21 cellular contexts compared by ENCODE assay signal in genomic region chr7:46478046-46478445, GRCh38.
DNase-seq lines count a peak whose midpoint lies in the region; ATAC-seq and TF ChIP-seq lines count a peak whose summit lies in the region.
"Had no signal": no experiment of that assay in that cellular context is flagged by ENCODE, and none has a peak within 500 bp of the region (broad histone marks: within the 10 kb centered on the region; RNA-seq: fewer than 3 reads in every experiment).

No MANE protein-coding gene starts in this region.

- H2AK9ac ChIP-seq in IMR-90 (replicated peaks; ENCODE audit: low read depth, low read length, poor library complexity) = no peak overlapping the region

- no peak overlapping the region for H2BK15ac ChIP-seq in IMR-90 (ENCODE audit: low read depth, low read length)

- H3K56ac ChIP-seq in IMR-90 (ENCODE audit: extremely low read depth, insufficient read depth, low read length) = no peak overlapping the region

- no peaks in the 10 kb centered on the region for H3K27me3 Mint-ChIP-seq in naive thymus-derived CD8-positive, alpha-beta T cell
- H3K27me3 Mint-ChIP-seq in activated CD8-positive, alpha-beta T cell treated with anti-CD3 and anti-CD28 coated beads for 36 hours = no peaks in the 10 kb centered on the region
- no peaks in the 10 kb centered on the region for H3K27me3 Mint-ChIP-seq in activated naive CD4-positive, alpha-beta T cell treated with anti-CD3 and anti-CD28 coated beads for 36 hours (ENCODE audit: low read depth)
- H3K27me3 Mint-ChIP-seq: activated CD4-positive, alpha-beta T cell treated with anti-CD3 and anti-CD28 coated beads for 36 hours; activated naive CD4-positive, alpha-beta T cell treated with anti-CD3 and anti-CD28 coated beads, Interleukin-2, amount 50 U/mL, for 24 hours; B cell; effector memory CD8-positive, alpha-beta T cell had no signal

- H2BK20ac ChIP-seq in IMR-90 (ENCODE audit: low read depth, low read length) = peak overlapping the region; percentile 1; the same call in 1 of the 2 replicates

- no peak overlapping the region for H4K8ac ChIP-seq in IMR-90 (ENCODE audit: low read depth in 2 of 2, low read length in 2 of 2)

- H4K20me1 ChIP-seq in IMR-90 (ENCODE audit: insufficient read depth, low read length) = no peaks in the 10 kb centered on the region

- H3K9me1 ChIP-seq in IMR-90 (ENCODE audit: insufficient read depth, low read length) = no peaks in the 10 kb centered on the region

- no peak overlapping the region for H3K4me2 ChIP-seq in IMR-90 (ENCODE audit: low read depth, low read length)
- H3K4me2 ChIP-seq: GM23338 had no signal

- no peaks in the 10 kb centered on the region; the same call in 1 of the 2 replicates for H3K27me3 ChIP-seq in IMR-90 (ENCODE audit: control insufficient read depth, insufficient read depth, low read length)
- H3K27me3 ChIP-seq in kidney epithelial cell (ENCODE audit: control insufficient read depth, insufficient read depth, low read length) = no peaks in the 10 kb centered on the region
- H3K27me3 ChIP-seq: suprapubic skin had no signal

- no peak overlapping the region for H3K4me3 Mint-ChIP-seq in naive thymus-derived CD8-positive, alpha-beta T cell
- H3K4me3 Mint-ChIP-seq in activated CD8-positive, alpha-beta T cell treated with anti-CD3 and anti-CD28 coated beads for 36 hours = no peak overlapping the region
- no peak overlapping the region for H3K4me3 Mint-ChIP-seq in activated naive CD4-positive, alpha-beta T cell treated with anti-CD3 and anti-CD28 coated beads for 36 hours
- H3K4me3 Mint-ChIP-seq: activated CD4-positive, alpha-beta T cell treated with anti-CD3 and anti-CD28 coated beads for 36 hours; activated naive CD4-positive, alpha-beta T cell treated with anti-CD3 and anti-CD28 coated beads, Interleukin-2, amount 50 U/mL, for 24 hours; B cell; effector memory CD8-positive, alpha-beta T cell; GM23338; immature natural killer cell; neural crest cell; T-helper 2 cell treated with Interferon-gamma antibody and Interleukin-4, amounts not matched to agents 5 μg/mL and 100 μg/mL, for 36 hours had no signal

- peak; percentile 84 for DNase-seq in Daoy (ENCODE audit: low read depth)
- DNase-seq in IMR-90 = peak; percentile 79
- peak; percentile 48 for DNase-seq in astrocyte of the hippocampus (ENCODE audit: low read depth, low spot score)
- DNase-seq in kidney epithelial cell (ENCODE audit: low read depth) = peak; percentile 72
- DNase-seq in naive thymus-derived CD8-positive, alpha-beta T cell = no peak
- DNase-seq in activated CD8-positive, alpha-beta memory T cell treated with anti-CD3 and anti-CD28 coated beads for 24 hours = no peak
- DNase-seq in activated CD8-positive, alpha-beta T cell treated with anti-CD3 and anti-CD28 coated beads for 36 hours = no peak
- DNase-seq in activated naive CD4-positive, alpha-beta T cell treated with anti-CD3 and anti-CD28 coated beads for 36 hours = no peak
- DNase-seq: activated CD4-positive, alpha-beta T cell treated with anti-CD3 and anti-CD28 coated beads for 36 hours; DMS 273 treated with DMSO at 0.1 percent for 48 hours; effector memory CD8-positive, alpha-beta T cell; immature natural killer cell; NCI-H1105; NK-92 treated with Interleukin-12 subunit alpha and Interleukin-12 subunit beta, amount 100 ng/mL, for 24 hours; Right ventricle myocardium superior had no signal

- no peaks in the 10 kb centered on the region for H3K79me1 ChIP-seq in IMR-90 (ENCODE audit: low read depth in 1 of 2, low read length in 2 of 2)

- no peaks in the 10 kb centered on the region for H3K9me3 ChIP-seq in IMR-90 (ENCODE audit: control insufficient read depth, insufficient read depth, low read length)

- H4K5ac ChIP-seq in IMR-90 (ENCODE audit: low read depth, low read length) = no peak overlapping the region

- H3K4me3 ChIP-seq in IMR-90 (ENCODE audit: insufficient read depth, low read depth, low read length) (no peak overlapping the region), kidney epithelial cell (ENCODE audit: low read depth, low read length) (no peak overlapping the region)
- H3K4me3 ChIP-seq: GM23338, suprapubic skin had no signal

- no peak overlapping the region for H3K27ac ChIP-seq in IMR-90 (ENCODE audit: insufficient read depth, low read length)
- H3K27ac ChIP-seq: suprapubic skin had no signal

- H3K4ac ChIP-seq in IMR-90 (ENCODE audit: low read depth, low read length) = no peak overlapping the region

- in situ Hi-C loops in IMR-90 (cut with MboI; ENCODE audit: low sequenced_read_pairs) = no loop called here

- no peak for TF ChIP-seq POLR2A in IMR-90 (IDR thresholded peaks at IDR 0.05; ENCODE audit: low read depth, low read length)

- H3K14ac ChIP-seq in IMR-90 (replicated peaks; ENCODE audit: low read depth, low read length) = no peak overlapping the region

- H3K4me1 Mint-ChIP-seq in naive thymus-derived CD8-positive, alpha-beta T cell = no peaks in the 10 kb centered on the region
- H3K4me1 Mint-ChIP-seq in activated CD8-positive, alpha-beta T cell treated with anti-CD3 and anti-CD28 coated beads for 36 hours (ENCODE audit: low read depth) = no peaks in the 10 kb centered on the region
- no peaks in the 10 kb centered on the region for H3K4me1 Mint-ChIP-seq in activated naive CD4-positive, alpha-beta T cell treated with anti-CD3 and anti-CD28 coated beads for 36 hours (ENCODE audit: low read depth)
- H3K4me1 Mint-ChIP-seq: activated CD4-positive, alpha-beta T cell treated with anti-CD3 and anti-CD28 coated beads for 36 hours; activated naive CD4-positive, alpha-beta T cell treated with anti-CD3 and anti-CD28 coated beads, Interleukin-2, amount 50 U/mL, for 24 hours; B cell; GM23338; immature natural killer cell; neural crest cell had no signal

- no peak overlapping the region for H3K18ac ChIP-seq in IMR-90 (ENCODE audit: low read depth, low read length)

- H2BK5ac ChIP-seq in IMR-90 (ENCODE audit: low read depth, low read length, poor library complexity, severe bottlenecking) = no peak overlapping the region

- H3K36me3 ChIP-seq in IMR-90 (ENCODE audit: control insufficient read depth, insufficient read depth, low read length) (no peaks in the 10 kb centered on the region), kidney epithelial cell (ENCODE audit: control insufficient read depth, insufficient read depth, low read length) (no peaks in the 10 kb centered on the region)
- H3K36me3 ChIP-seq: suprapubic skin had no signal

- TF ChIP-seq RAD21 in IMR-90 (IDR thresholded peaks at IDR 0.05; ENCODE audit: low read length) = no peak

- intact Hi-C loops in IMR-90 (cut with micrococcal nuclease) = no loop called here
- intact Hi-C loops in activated CD8-positive, alpha-beta T cell treated with anti-CD3 and anti-CD28 coated beads for 36 hours (cut with micrococcal nuclease) = no loop called here
- intact Hi-C loops in activated naive CD4-positive, alpha-beta T cell treated with anti-CD3 and anti-CD28 coated beads for 36 hours (cut with micrococcal nuclease) = no loop called here

- H4K91ac ChIP-seq in IMR-90 (ENCODE audit: insufficient read depth, low read depth, low read length) = no peak overlapping the region

- 0 out of 2 replicates have a peak, but pooled peaks have one; percentile 1 for TF ChIP-seq CTCF in IMR-90 (conservative IDR thresholded peaks at IDR 0.05; ENCODE audit: low read depth, low read length)
- no peak for TF ChIP-seq CTCF in kidney epithelial cell (IDR thresholded peaks at IDR 0.05; ENCODE audit: insufficient read depth, low read length, poor library complexity, severe bottlenecking)
- TF ChIP-seq CTCF in activated CD8-positive, alpha-beta T cell treated with anti-CD3 and anti-CD28 coated beads for 36 hours (IDR thresholded peaks at IDR 0.05) = no peak

- H3K9me3 Mint-ChIP-seq in naive thymus-derived CD8-positive, alpha-beta T cell = peaks cover 1 to 34% (median 16%) of the 10 kb centered on the region in 9 donors
- peaks cover 9% of the 10 kb centered on the region for H3K9me3 Mint-ChIP-seq in activated CD8-positive, alpha-beta T cell treated with anti-CD3 and anti-CD28 coated beads for 36 hours
- H3K9me3 Mint-ChIP-seq in activated naive CD4-positive, alpha-beta T cell treated with anti-CD3 and anti-CD28 coated beads for 36 hours = peaks cover 4% of the 10 kb centered on the region

- no CpG with 5 or more reads among the region's 1 CpG for WGBS in IMR-90 (ENCODE audit: extremely low coverage in 2 of 2, insufficient read length in 1 of 2), 2 experiments

- no peak overlapping the region for H2AFZ ChIP-seq in IMR-90 (replicated peaks; ENCODE audit: low read length, poor library complexity)
- H2AFZ ChIP-seq: GM23338 had no signal

- no peak overlapping the region for H3K23ac ChIP-seq in IMR-90 (ENCODE audit: low read depth, low read length)

- no peak overlapping the region for H3K27ac Mint-ChIP-seq in naive thymus-derived CD8-positive, alpha-beta T cell
- no peak overlapping the region for H3K27ac Mint-ChIP-seq in activated CD8-positive, alpha-beta T cell treated with anti-CD3 and anti-CD28 coated beads for 36 hours
- H3K27ac Mint-ChIP-seq in activated naive CD4-positive, alpha-beta T cell treated with anti-CD3 and anti-CD28 coated beads for 36 hours = no peak overlapping the region
- H3K27ac Mint-ChIP-seq: activated CD4-positive, alpha-beta T cell treated with anti-CD3 and anti-CD28 coated beads for 36 hours; activated naive CD4-positive, alpha-beta T cell treated with anti-CD3 and anti-CD28 coated beads, Interleukin-2, amount 50 U/mL, for 24 hours; B cell; effector memory CD8-positive, alpha-beta T cell; GM23338; immature natural killer cell; T-helper 2 cell treated with Interferon-gamma antibody and Interleukin-4, amounts not matched to agents 5 μg/mL and 100 μg/mL, for 36 hours had no signal

- ATAC-seq in IMR-90 (ENCODE audit: low read depth) = peak; percentile 79
- no peak for ATAC-seq in naive thymus-derived CD8-positive, alpha-beta T cell
- no peak for ATAC-seq in activated CD8-positive, alpha-beta T cell treated with anti-CD3 and anti-CD28 coated beads for 36 hours
- ATAC-seq: activated CD4-positive, alpha-beta T cell treated with anti-CD3 and anti-CD28 coated beads for 36 hours; effector memory CD8-positive, alpha-beta T cell; GM23338 had no signal

- H3K9ac ChIP-seq in IMR-90 (ENCODE audit: low read depth, low read length) = no peak overlapping the region

- no peak overlapping the region for H2AK5ac ChIP-seq in IMR-90 (ENCODE audit: low read depth, low read length)

- peaks cover 0 to 11% (median 0%) of the 10 kb centered on the region in 3 donors for H3K36me3 Mint-ChIP-seq in naive thymus-derived CD8-positive, alpha-beta T cell
- H3K36me3 Mint-ChIP-seq in activated CD8-positive, alpha-beta T cell treated with anti-CD3 and anti-CD28 coated beads for 36 hours (ENCODE audit: low read depth) = no peaks in the 10 kb centered on the region
- no peaks in the 10 kb centered on the region for H3K36me3 Mint-ChIP-seq in activated naive CD4-positive, alpha-beta T cell treated with anti-CD3 and anti-CD28 coated beads for 36 hours (ENCODE audit: low read depth)
- H3K36me3 Mint-ChIP-seq: activated naive CD4-positive, alpha-beta T cell treated with anti-CD3 and anti-CD28 coated beads, Interleukin-2, amount 50 U/mL, for 24 hours; immature natural killer cell had no signal

- dilution Hi-C loops in IMR-90 (cut with HindIII; ENCODE audit: low sequenced_read_pairs, unreplicated experiment) = no loop called here

- POLR2A ChIA-PET in IMR-90 (lab: Charles Lee; ENCODE audit: unreplicated experiment) = no interaction called here
- POLR2A ChIA-PET in naive thymus-derived CD8-positive, alpha-beta T cell (lab: Charles Lee) = no interaction called here
- POLR2A ChIA-PET in activated CD8-positive, alpha-beta T cell treated with anti-CD3 and anti-CD28 coated beads for 36 hours (lab: Charles Lee) = no interaction called here

- no peaks in the 10 kb centered on the region for H3K4me1 ChIP-seq in IMR-90 (ENCODE audit: control insufficient read depth, insufficient read depth, low read length)
- H3K4me1 ChIP-seq: suprapubic skin had no signal

- no peak overlapping the region for H2BK120ac ChIP-seq in IMR-90 (ENCODE audit: low read depth, low read length)

- CTCF ChIA-PET in IMR-90 (lab: Yijun Ruan, JAX) = no interaction called here
- CTCF ChIA-PET in activated CD8-positive, alpha-beta T cell treated with anti-CD3 and anti-CD28 coated beads for 36 hours (lab: Charles Lee) = no interaction called here
- CTCF ChIA-PET in activated naive CD4-positive, alpha-beta T cell treated with anti-CD3 and anti-CD28 coated beads for 36 hours (lab: Charles Lee) = no interaction called here

- BruUV-seq in IMR-90 (replicated peaks; lab: Mats Ljungman, UMichigan) = no TSS peak

Comparison
In these comparisons a context has a peak if more than half of its experiments do, and no peak if none do; other contexts are left out.
1. DNase-seq: peak in Daoy (single experiment), IMR-90 (single experiment), astrocyte of the hippocampus (single experiment) and kidney epithelial cell (single experiment); none in naive thymus-derived CD8-positive, alpha-beta T cell (0 of 10), activated CD8-positive, alpha-beta memory T cell treated with anti-CD3 and anti-CD28 coated beads for 24 hours (single experiment), activated CD8-positive, alpha-beta T cell treated with anti-CD3 and anti-CD28 coated beads for 36 hours (single experiment) and activated naive CD4-positive, alpha-beta T cell treated with anti-CD3 and anti-CD28 coated beads for 36 hours (single experiment).